ENCODE assay signal across 20 cellular contexts in the genomic region with DNA sequence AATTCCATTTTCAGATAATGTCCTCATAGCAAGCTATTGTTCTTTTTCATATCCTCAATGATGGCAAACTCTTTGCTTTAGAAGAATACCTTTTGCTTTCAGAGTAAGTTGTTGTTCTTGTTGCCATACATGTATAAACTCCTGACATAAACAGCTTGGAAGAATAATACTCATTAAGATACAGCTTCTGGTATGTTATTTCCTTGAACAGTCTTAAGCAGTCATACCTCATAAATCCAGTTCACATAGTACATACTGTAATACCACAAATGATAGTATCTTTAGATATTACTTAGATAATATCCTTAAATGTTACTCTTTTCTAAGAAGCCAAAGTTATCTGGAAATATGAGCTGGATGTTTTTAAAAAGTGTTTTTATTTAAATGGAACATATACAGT. TPM values are rescaled to one million over a fixed set of nuclear protein-coding genes. Genes with fewer than 3 reads are reported as not detected.
DNase-seq lines count a peak whose midpoint lies in the region; TF ChIP-seq lines count a peak whose summit lies in the region.
"Had no signal": no experiment of that assay in that cellular context is flagged by ENCODE, and none has a peak within 500 bp of the region (broad histone marks: within the 10 kb centered on the region; RNA-seq: fewer than 3 reads in every experiment).

No MANE protein-coding gene starts in this region.

- intact Hi-C loops in activated T-helper 2 cell treated with anti-CD3 and anti-CD28 coated beads, Interferon-gamma antibody, Interleukin-2, Interleukin-4, amounts not matched to agents 10 μg/mL and 5 μg/mL and 100 μg/mL, durations not matched to agents 14 hours and 24 hours and 36 hours (cut with micrococcal nuclease): no loop called here
- intact Hi-C loops in Calu3 (cut with micrococcal nuclease; ENCODE audit: unreplicated experiment) (no loop called here), CD14-positive monocyte (cut with micrococcal nuclease) (loop anchor here in 1 of 2 donors (10.0 kb wide), 1 partner anchor 436 kb away; no protein-coding TSS in a partner anchor)

- peaks cover 4% of the 10 kb centered on the region for H3K9me3 Mint-ChIP-seq in activated T-helper 2 cell treated with anti-CD3 and anti-CD28 coated beads, Interferon-gamma antibody, Interleukin-2, Interleukin-4, amounts not matched to agents 10 μg/mL and 5 μg/mL and 100 μg/mL, durations not matched to agents 14 hours and 24 hours and 36 hours
- no peaks in the 10 kb centered on the region for H3K9me3 Mint-ChIP-seq in Calu3 (ENCODE audit: low read depth, unreplicated experiment)
- no peaks in the 10 kb centered on the region for H3K9me3 Mint-ChIP-seq in CD14-positive monocyte

- H3K27me3 ChIP-seq in HUES6 (ENCODE audit: control insufficient read depth, insufficient read depth, low read length): no peaks in the 10 kb centered on the region
- H3K27me3 ChIP-seq: colonic mucosa had no signal

- H3K9me3 ChIP-seq in HUES6 (ENCODE audit: control insufficient read depth, insufficient read depth, low read depth, low read length): no peaks in the 10 kb centered on the region
- H3K9me3 ChIP-seq: A549, colonic mucosa, psoas muscle had no signal

- peaks cover 27% of the 10 kb centered on the region for H3K36me3 Mint-ChIP-seq in activated T-helper 2 cell treated with anti-CD3 and anti-CD28 coated beads, Interferon-gamma antibody, Interleukin-2, Interleukin-4, amounts not matched to agents 10 μg/mL and 5 μg/mL and 100 μg/mL, durations not matched to agents 14 hours and 24 hours and 36 hours (ENCODE audit: low read depth)
- no peaks in the 10 kb centered on the region for H3K36me3 Mint-ChIP-seq in Calu3 (ENCODE audit: insufficient read depth, unreplicated experiment)
- H3K36me3 Mint-ChIP-seq in CD14-positive monocyte: no peaks in the 10 kb centered on the region

- CTCF ChIA-PET in Calu3 (lab: Charles Lee): interaction anchor here (0.6 kb wide), 1 partner anchor 29 kb away, joined by 5 read pairs; no protein-coding TSS in a partner anchor

- peak overlapping the region; percentile 23; the same call in 1 of the 2 replicates for H3K27ac ChIP-seq in 22Rv1
- peak overlapping the region; percentile 54; the same call in 1 of the 2 replicates for H3K27ac ChIP-seq in HUES6 (ENCODE audit: low read depth, low read length)
- H3K27ac ChIP-seq: A549, colonic mucosa, psoas muscle had no signal

- H3K9ac ChIP-seq in HUES6 (ENCODE audit: low read length): no peak overlapping the region

- no peaks in the 10 kb centered on the region for H3K36me3 ChIP-seq in HUES6 (ENCODE audit: control insufficient read depth, insufficient read depth, low read length)
- H3K36me3 ChIP-seq: colonic mucosa had no signal

- TF ChIP-seq CTCF in 22Rv1 (IDR thresholded peaks at IDR 0.05) (no peak), fibroblast of villous mesenchyme (IDR thresholded peaks at IDR 0.05; ENCODE audit: insufficient read depth, low read depth, low read length) (no peak), Calu3 (IDR thresholded peaks at IDR 0.05; ENCODE audit: unreplicated experiment) (no peak), CD14-positive monocyte (IDR thresholded peaks at IDR 0.05) (no peak)

- peaks cover 26% of the 10 kb centered on the region for H3K4me1 ChIP-seq in HUES6 (ENCODE audit: control insufficient read depth, insufficient read depth, low read length)
- H3K4me1 ChIP-seq: colonic mucosa had no signal

- no peak for DNase-seq in activated T-helper 2 cell treated with anti-CD3 and anti-CD28 coated beads, Interferon-gamma antibody, Interleukin-2, Interleukin-4, amounts not matched to agents 10 μg/mL and 5 μg/mL and 100 μg/mL, durations not matched to agents 14 hours and 24 hours and 36 hours (ENCODE audit: low spot score)
- DNase-seq in fibroblast of villous mesenchyme (ENCODE audit: low read depth): peak; percentile 73
- no peak for DNase-seq in Calu3
- no peak for DNase-seq in activated CD4-positive, CD25-positive, alpha-beta regulatory T cell treated with anti-CD3 and anti-CD28 coated beads, Interleukin-2, amount 50 U/mL, for 72 hours
- DNase-seq in CD14-positive monocyte (ENCODE audit: low spot score): no peak
- DNase-seq in midbrain (lab: John Stamatoyannopoulos, UW): no peak
- DNase-seq: activated naive CD4-positive, alpha-beta T cell treated with anti-CD3 and anti-CD28 coated beads, Interleukin-2, amount 10 ng/mL, durations not matched to agents 7 days and 5 days; activated T-cell treated with anti-CD3 and anti-CD28 coated beads for 4 hours; C1 segment of cervical spinal cord; colonic mucosa; DMS53; KBM-7; NCI-H1048; NCI-H2029 treated with DMSO at 0.1 percent for 48 hours; NCI-H446 treated with DMSO at 0.1 percent for 48 hours; psoas muscle; stimulated activated CD4-positive, alpha-beta T cell treated with anti-CD3 and anti-CD28 coated beads, Interleukin-12 subunit alpha, Interleukin-12 subunit beta, amount 100 ng/mL, for 4 hours had no signal

- H3K27me3 Mint-ChIP-seq in activated T-helper 2 cell treated with anti-CD3 and anti-CD28 coated beads, Interferon-gamma antibody, Interleukin-2, Interleukin-4, amounts not matched to agents 10 μg/mL and 5 μg/mL and 100 μg/mL, durations not matched to agents 14 hours and 24 hours and 36 hours (ENCODE audit: low read depth): no peaks in the 10 kb centered on the region
- H3K27me3 Mint-ChIP-seq in Calu3 (ENCODE audit: unreplicated experiment) (no peaks in the 10 kb centered on the region), CD14-positive monocyte (ENCODE audit: low read depth in 3 of 3) (no peaks in the 10 kb centered on the region)
- H3K27me3 Mint-ChIP-seq: activated naive CD4-positive, alpha-beta T cell treated with anti-CD3 and anti-CD28 coated beads, Interleukin-2, amount 10 ng/mL, durations not matched to agents 7 days and 5 days had no signal

- H3K4me1 Mint-ChIP-seq in activated T-helper 2 cell treated with anti-CD3 and anti-CD28 coated beads, Interferon-gamma antibody, Interleukin-2, Interleukin-4, amounts not matched to agents 10 μg/mL and 5 μg/mL and 100 μg/mL, durations not matched to agents 14 hours and 24 hours and 36 hours (ENCODE audit: low read depth): peaks cover 44% of the 10 kb centered on the region
- H3K4me1 Mint-ChIP-seq in Calu3 (ENCODE audit: low read depth, unreplicated experiment): peaks cover 7% of the 10 kb centered on the region
- peaks cover 12% of the 10 kb centered on the region for H3K4me1 Mint-ChIP-seq in CD14-positive monocyte

- H3K4me3 ChIP-seq in HUES6 (ENCODE audit: low read depth, low read length): no peak overlapping the region
- no peak overlapping the region for H3K4me3 ChIP-seq in fibroblast of villous mesenchyme (ENCODE audit: low read depth, low read length)
- H3K4me3 ChIP-seq: A549, colonic mucosa, psoas muscle had no signal

- BruUV-seq in Calu3 (replicated peaks; lab: Mats Ljungman, UMichigan): no TSS peak

- H3K27ac Mint-ChIP-seq in activated T-helper 2 cell treated with anti-CD3 and anti-CD28 coated beads, Interferon-gamma antibody, Interleukin-2, Interleukin-4, amounts not matched to agents 10 μg/mL and 5 μg/mL and 100 μg/mL, durations not matched to agents 14 hours and 24 hours and 36 hours: peak overlapping the region; percentile 45
- H3K27ac Mint-ChIP-seq in Calu3 (ENCODE audit: unreplicated experiment) (no peak overlapping the region), CD14-positive monocyte (no peak overlapping the region)
- H3K27ac Mint-ChIP-seq: activated naive CD4-positive, alpha-beta T cell treated with anti-CD3 and anti-CD28 coated beads, Interleukin-2, amount 10 ng/mL, durations not matched to agents 7 days and 5 days had no signal

- no peak overlapping the region for H3K4me3 Mint-ChIP-seq in activated T-helper 2 cell treated with anti-CD3 and anti-CD28 coated beads, Interferon-gamma antibody, Interleukin-2, Interleukin-4, amounts not matched to agents 10 μg/mL and 5 μg/mL and 100 μg/mL, durations not matched to agents 14 hours and 24 hours and 36 hours (ENCODE audit: low read depth)
- H3K4me3 Mint-ChIP-seq in Calu3 (ENCODE audit: low read depth, unreplicated experiment) (no peak overlapping the region), CD14-positive monocyte (no peak overlapping the region)
- H3K4me3 Mint-ChIP-seq: activated naive CD4-positive, alpha-beta T cell treated with anti-CD3 and anti-CD28 coated beads, Interleukin-2, amount 10 ng/mL, durations not matched to agents 7 days and 5 days had no signal

RNA-seq across cellular contexts. Expression of gene METTL8, which starts 23.2 kb away (rescaled TPM):
- total RNA-seq in activated T-helper 2 cell treated with anti-CD3 and anti-CD28 coated beads, Interferon-gamma antibody, Interleukin-2, Interleukin-4, amounts not matched to agents 10 μg/mL and 5 μg/mL and 100 μg/mL, durations not matched to agents 14 hours and 24 hours and 36 hours: 38.2 and 39.9 TPM in 2 replicates
- total RNA-seq in fibroblast of villous mesenchyme (14.2 and 29.8 TPM in 2 replicates), Calu3 (2022) (21.6 and 22.4 TPM in 2 replicates)
- 1 to 10 TPM; 6.9 to 9.8 TPM for polyA plus RNA-seq in CD14-positive monocyte

RNA-seq across cellular contexts. Expression of gene DCAF17, which starts 23.4 kb away (rescaled TPM):
- total RNA-seq in activated T-helper 2 cell treated with anti-CD3 and anti-CD28 coated beads, Interferon-gamma antibody, Interleukin-2, Interleukin-4, amounts not matched to agents 10 μg/mL and 5 μg/mL and 100 μg/mL, durations not matched to agents 14 hours and 24 hours and 36 hours: 22.6 and 23.7 TPM in 2 replicates
- total RNA-seq in fibroblast of villous mesenchyme: 24.2 and 29.4 TPM in 2 replicates
- total RNA-seq in Calu3 (2022): 11.9 and 13.1 TPM in 2 replicates
- 1 to 10 TPM; 7.0 to 7.2 TPM for polyA plus RNA-seq in CD14-positive monocyte
